In genomic region chr7:22625251-22625650, GRCh38 we compare ENCODE assay signal across 5 cellular contexts.
"Had no signal": no experiment of that assay in that cellular context is flagged by ENCODE, and none has a peak within 500 bp of the region (broad histone marks: within the 10 kb centered on the region; RNA-seq: fewer than 3 reads in every experiment).

No MANE protein-coding gene starts in this region.

- H3K27me3 Mint-ChIP-seq: IgD-negative memory B cell had no signal

- H3K4me1 Mint-ChIP-seq: IgD-negative memory B cell had no signal

- H3K4me3 ChIP-seq: GM23248 had no signal

- H2AFZ ChIP-seq: GM23248 had no signal

- DNase-seq: GM23248, H9, HCEC 1CT, KBM-7 had no signal

- H3K4me3 Mint-ChIP-seq: H9, IgD-negative memory B cell had no signal

- H3K27ac Mint-ChIP-seq: H9, IgD-negative memory B cell had no signal

- H3K36me3 Mint-ChIP-seq: IgD-negative memory B cell had no signal

- H3K9ac ChIP-seq: GM23248 had no signal

- H3K27ac ChIP-seq: GM23248 had no signal
